ENCODE assay signal across 8 cellular contexts in genomic region chr17:79074650-79075432, GRCh38. TPM values are rescaled to one million over a fixed set of nuclear protein-coding genes. Genes with fewer than 3 reads are reported as not detected.
A peak's percentile ranks its signal among the peaks of the same experiment; 100 is the strongest.
DNase-seq lines count a peak whose midpoint lies in the region; ATAC-seq and TF ChIP-seq lines count a peak whose summit lies in the region.

Gene ENGASE (plus strand): TSS chr17:79074824. CDS start chr17:79074945, 121 bp downstream.

- no peaks in the 10 kb centered on the region for H3K9me3 Mint-ChIP-seq in activated naive CD4-positive, alpha-beta T cell treated with anti-CD3 and anti-CD28 coated beads, Interleukin-2, amount 50 U/mL, for 24 hours

- peaks cover 2% of the 10 kb centered on the region for H3K36me3 Mint-ChIP-seq in activated naive CD4-positive, alpha-beta T cell treated with anti-CD3 and anti-CD28 coated beads, Interleukin-2, amount 50 U/mL, for 24 hours

- peaks cover 17% of the 10 kb centered on the region for H3K4me1 Mint-ChIP-seq in activated naive CD4-positive, alpha-beta T cell treated with anti-CD3 and anti-CD28 coated beads, Interleukin-2, amount 50 U/mL, for 24 hours

- H3K27ac Mint-ChIP-seq in activated naive CD4-positive, alpha-beta T cell treated with anti-CD3 and anti-CD28 coated beads, Interleukin-2, amount 50 U/mL, for 24 hours = peak within 1 kb of the TSS; percentile 93

- no peaks in the 10 kb centered on the region for H3K27me3 Mint-ChIP-seq in activated naive CD4-positive, alpha-beta T cell treated with anti-CD3 and anti-CD28 coated beads, Interleukin-2, amount 50 U/mL, for 24 hours

- DNase-seq in GM04503 (ENCODE audit: low read depth) (peak; percentile 82), NCI-H1092 (lab: John Stamatoyannopoulos, UW) (peak; percentile 81), glomerular visceral epithelial cell (ENCODE audit: extremely low spot score) (peak; percentile 93), occipital lobe (lab: John Stamatoyannopoulos, UW) (peak; percentile 93), superior temporal gyrus (ENCODE audit: extremely low spot score) (peak; percentile 92)

- ATAC-seq in HG02571 (IDR thresholded peaks at IDR 0.05; ENCODE audit: unreplicated experiment) (peak; percentile 84), SK-N-SH treated with all-trans-retinoic acid at 6 μM for 48 hours (peak; percentile 98)

- peak within 1 kb of the TSS; percentile 92 for H3K4me3 Mint-ChIP-seq in activated naive CD4-positive, alpha-beta T cell treated with anti-CD3 and anti-CD28 coated beads, Interleukin-2, amount 50 U/mL, for 24 hours

TF ChIP-seq in SK-N-SH treated with all-trans-retinoic acid at 6 μM for 48 hours, 23 proteins besides CTCF, POLR2A, EP300 and RAD21:
- TF ChIP-seq PATZ1 (CRISPR knock-in tag; IDR thresholded peaks at IDR 0.05; ENCODE audit: borderline replicate concordance) (no peak), ZFP3 (CRISPR knock-in tag; IDR thresholded peaks at IDR 0.05) (no peak), SNAI2 (CRISPR knock-in tag; IDR thresholded peaks at IDR 0.05) (no peak), ARNTL (CRISPR knock-in tag; IDR thresholded peaks at IDR 0.05; ENCODE audit: borderline replicate concordance, low read depth) (no peak), PPARA (CRISPR knock-in tag; IDR thresholded peaks at IDR 0.05; ENCODE audit: borderline replicate concordance) (no peak), ZNF70 (CRISPR knock-in tag; IDR thresholded peaks at IDR 0.05) (no peak), ZNF565 (CRISPR knock-in tag; conservative IDR thresholded peaks at IDR 0.05; ENCODE audit: low read depth) (no peak), ZC3H10 (CRISPR knock-in tag; IDR thresholded peaks at IDR 0.05) (no peak), CSDC2 (CRISPR knock-in tag; IDR thresholded peaks at IDR 0.05) (no peak), TOX (CRISPR knock-in tag; IDR thresholded peaks at IDR 0.05; ENCODE audit: borderline replicate concordance) (no peak), ZNF8 (CRISPR knock-in tag; IDR thresholded peaks at IDR 0.05) (no peak)

RNA-seq across cellular contexts. Expression of gene ENGASE, which starts in this region (rescaled TPM):
- 5.8 TPM for total RNA-seq in occipital lobe

Comparison
In these comparisons a context has a peak if more than half of its experiments do, and no peak if none do; other contexts are left out.
1. Peak in every context shown above with its lines: DNase-seq and ATAC-seq.